22 cellular contexts compared by ENCODE assay signal in genomic region chr2:234751275-234751938, GRCh38.
DNase-seq lines count a peak whose midpoint lies in the region; ATAC-seq and TF ChIP-seq lines count a peak whose summit lies in the region.
"Had no signal": no experiment of that assay in that cellular context is flagged by ENCODE, and none has a peak within 500 bp of the region (broad histone marks: within the 10 kb centered on the region; RNA-seq: fewer than 3 reads in every experiment).

No MANE protein-coding gene starts in this region.

- DNase-seq in DMS53 (lab: John Stamatoyannopoulos, UW): peak; percentile 5
- no peak for DNase-seq in DMS53 treated with DMSO at 0.1 percent for 48 hours (lab: John Stamatoyannopoulos, UW; ENCODE audit: unreplicated experiment)
- no peak for DNase-seq in IMR-90
- DNase-seq in astrocyte of the hippocampus (ENCODE audit: low read depth, low spot score): peak; percentile 60
- no peak for DNase-seq in spleen
- DNase-seq: 8988T; activated CD4-positive, alpha-beta T cell treated with anti-CD3 and anti-CD28 coated beads, Interleukin-2, amount 10 ng/mL, durations not matched to agents 7 days and 5 days; activated effector memory CD4-positive, alpha-beta T cell treated with Interleukin-2 at 50 U/mL for 16 hours; Calu3; heart right ventricle; NCI-H1930; NCI-H510A; OCI-M1; right cardiac atrium; SIG-M5; upper lobe of right lung had no signal

- no peaks in the 10 kb centered on the region for H3K9me1 ChIP-seq in IMR-90 (ENCODE audit: insufficient read depth, low read length)

- WGBS in IMR-90 (ENCODE audit: extremely low coverage in 2 of 2, insufficient read length in 1 of 2), 2 experiments: no CpG with 5 or more reads among the region's 2 CpGs
- WGBS in liver: 76% methylated on average over 2 of the region's 2 CpGs
- 61 to 75% (median 68%) methylated on average over 2 of the region's 2 CpGs for WGBS in spleen, 5 donors
- WGBS in gastroesophageal sphincter (ENCODE audit: low coverage in 1 of 2), 2 donors: 64% methylated on average over 2 of the region's 2 CpGs; no CpG with 5 or more reads in 1 of the 2 donors

- dilution Hi-C loops in IMR-90 (cut with HindIII; ENCODE audit: low sequenced_read_pairs, unreplicated experiment): no loop called here

- intact Hi-C loops in IMR-90 (cut with micrococcal nuclease) (no loop called here), spleen (cut with DNase I; ENCODE audit: low total_unique reads) (no loop called here)

- H4K5ac ChIP-seq in IMR-90 (ENCODE audit: low read depth, low read length): no peak overlapping the region

- no peak overlapping the region for H3K4me3 ChIP-seq in IMR-90 (ENCODE audit: insufficient read depth, low read depth, low read length)
- H3K4me3 ChIP-seq in liver (ENCODE audit: low read depth in 1 of 3, low read length in 3 of 3): no peak overlapping the region
- H3K4me3 ChIP-seq in spleen: no peak overlapping the region
- H3K4me3 ChIP-seq in gastroesophageal sphincter: no peak overlapping the region
- H3K4me3 ChIP-seq: BLaER1 treated with 17β-estradiol and CSF1 and Interleukin-3, amounts not matched to agents 10 nM and 100 nM; body of pancreas; heart right ventricle; upper lobe of right lung had no signal

- H3K14ac ChIP-seq in IMR-90 (replicated peaks; ENCODE audit: low read depth, low read length): no peak overlapping the region

- H3K4ac ChIP-seq in IMR-90 (ENCODE audit: low read depth, low read length): no peak overlapping the region

- H3K4me2 ChIP-seq in IMR-90 (ENCODE audit: low read depth, low read length): no peak overlapping the region
- H3K4me2 ChIP-seq: BLaER1 treated with 17β-estradiol and CSF1 and Interleukin-3, amounts not matched to agents 10 nM and 100 nM had no signal

- TF ChIP-seq RAD21 in IMR-90 (IDR thresholded peaks at IDR 0.05; ENCODE audit: low read length): no peak
- TF ChIP-seq RAD21 in liver (IDR thresholded peaks at IDR 0.05): peak; percentile 50 to 61

- no peak overlapping the region for H2BK15ac ChIP-seq in IMR-90 (ENCODE audit: low read depth, low read length)

- no TSS peak for BruUV-seq in IMR-90 (replicated peaks; lab: Mats Ljungman, UMichigan)

- H2AK5ac ChIP-seq in IMR-90 (ENCODE audit: low read depth, low read length): no peak overlapping the region

- H2BK120ac ChIP-seq in IMR-90 (ENCODE audit: low read depth, low read length): 0 out of 2 replicates have a peak overlapping the region, but pooled peaks have one; percentile 24

- H3K9me3 ChIP-seq in IMR-90 (ENCODE audit: control insufficient read depth, insufficient read depth, low read length) (no peaks in the 10 kb centered on the region; the same call in 1 of the 2 replicates), liver (ENCODE audit: control insufficient read depth in 4 of 4, low read length in 3 of 4) (no peaks in the 10 kb centered on the region), spleen (peaks cover 0 to 3% (median 0%) of the 10 kb centered on the region in 8 donors), gastroesophageal sphincter (no peaks in the 10 kb centered on the region)
- H3K9me3 ChIP-seq: body of pancreas, heart right ventricle, upper lobe of right lung had no signal

- no peak overlapping the region for H3K56ac ChIP-seq in IMR-90 (ENCODE audit: extremely low read depth, insufficient read depth, low read length)

- no peak overlapping the region for H2BK20ac ChIP-seq in IMR-90 (ENCODE audit: low read depth, low read length)

- H3K36me3 ChIP-seq in IMR-90 (ENCODE audit: control insufficient read depth, insufficient read depth, low read length) (no peaks in the 10 kb centered on the region), liver (ENCODE audit: control insufficient read depth in 4 of 4, insufficient read depth in 3 of 4, low read depth in 1 of 4, low read length in 3 of 4) (no peaks in the 10 kb centered on the region), spleen (no peaks in the 10 kb centered on the region), gastroesophageal sphincter (no peaks in the 10 kb centered on the region)
- H3K36me3 ChIP-seq: BLaER1 treated with 17β-estradiol and CSF1 and Interleukin-3, amounts not matched to agents 10 nM and 100 nM; heart right ventricle; upper lobe of right lung had no signal

- H4K20me1 ChIP-seq in IMR-90 (ENCODE audit: insufficient read depth, low read length): no peaks in the 10 kb centered on the region
- H4K20me1 ChIP-seq: BLaER1 treated with 17β-estradiol and CSF1 and Interleukin-3, amounts not matched to agents 10 nM and 100 nM had no signal

- no peak overlapping the region for H2AK9ac ChIP-seq in IMR-90 (replicated peaks; ENCODE audit: low read depth, low read length, poor library complexity)

- H4K8ac ChIP-seq in IMR-90 (ENCODE audit: low read depth in 2 of 2, low read length in 2 of 2): no peak overlapping the region

- TF ChIP-seq CTCF in IMR-90 (conservative IDR thresholded peaks at IDR 0.05; ENCODE audit: low read depth, low read length) (no peak), liver (IDR thresholded peaks at IDR 0.05; ENCODE audit: low read depth, low read length, missing input control) (no peak), spleen (IDR thresholded peaks at IDR 0.05 in 8 of 11, conservative IDR thresholded peaks at IDR 0.05 in 3 of 11) (no peak), gastroesophageal sphincter (IDR thresholded peaks at IDR 0.05) (no peak)

- H3K4me1 ChIP-seq in IMR-90 (ENCODE audit: control insufficient read depth, insufficient read depth, low read length): peaks cover 15% of the 10 kb centered on the region
- no peaks in the 10 kb centered on the region for H3K4me1 ChIP-seq in liver (ENCODE audit: control insufficient read depth in 4 of 4, insufficient read depth in 4 of 4, low read length in 3 of 4)
- no peaks in the 10 kb centered on the region for H3K4me1 ChIP-seq in spleen
- H3K4me1 ChIP-seq in gastroesophageal sphincter: no peaks in the 10 kb centered on the region
- H3K4me1 ChIP-seq: BLaER1 treated with 17β-estradiol and CSF1 and Interleukin-3, amounts not matched to agents 10 nM and 100 nM; body of pancreas; heart right ventricle; upper lobe of right lung had no signal

- no peak for ATAC-seq in IMR-90 (ENCODE audit: low read depth)
- ATAC-seq in HG03571 (IDR thresholded peaks at IDR 0.05; ENCODE audit: unreplicated experiment): no peak
- ATAC-seq in gastroesophageal sphincter: no peak
- ATAC-seq: body of pancreas, heart right ventricle, right cardiac atrium, upper lobe of right lung had no signal

- H4K91ac ChIP-seq in IMR-90 (ENCODE audit: insufficient read depth, low read depth, low read length): no peak overlapping the region

- POLR2A ChIA-PET in IMR-90 (lab: Charles Lee; ENCODE audit: unreplicated experiment): no interaction called here

- CTCF ChIA-PET in IMR-90 (lab: Yijun Ruan, JAX): interaction anchor here (0.8 kb wide), 1 partner anchor 10 kb away, joined by 3 read pairs; no protein-coding TSS in a partner anchor

- in situ Hi-C loops in IMR-90 (cut with MboI; ENCODE audit: low sequenced_read_pairs): no loop called here

- H3K27me3 ChIP-seq in IMR-90 (ENCODE audit: control insufficient read depth, insufficient read depth, low read length) (no peaks in the 10 kb centered on the region), liver (ENCODE audit: control insufficient read depth in 4 of 4, insufficient read depth in 4 of 4, low read length in 3 of 4) (no peaks in the 10 kb centered on the region), spleen (replicated peaks in 1 of 7) (no peaks in the 10 kb centered on the region), gastroesophageal sphincter (no peaks in the 10 kb centered on the region)
- H3K27me3 ChIP-seq: BLaER1 treated with 17β-estradiol and CSF1 and Interleukin-3, amounts not matched to agents 10 nM and 100 nM; body of pancreas; heart right ventricle; upper lobe of right lung had no signal

- H2BK5ac ChIP-seq in IMR-90 (ENCODE audit: low read depth, low read length, poor library complexity, severe bottlenecking): no peak overlapping the region

- H3K27ac ChIP-seq in IMR-90 (ENCODE audit: insufficient read depth, low read length) (no peak overlapping the region), liver (ENCODE audit: low read depth in 1 of 2, low read length in 2 of 2) (no peak overlapping the region), spleen (no peak overlapping the region), gastroesophageal sphincter (no peak overlapping the region)
- H3K27ac ChIP-seq: BLaER1 treated with 17β-estradiol and CSF1 and Interleukin-3, amounts not matched to agents 10 nM and 100 nM; body of pancreas; heart right ventricle; HL-60; upper lobe of right lung had no signal

- no peak overlapping the region for H3K18ac ChIP-seq in IMR-90 (ENCODE audit: low read depth, low read length)

- no peaks in the 10 kb centered on the region for H3K79me1 ChIP-seq in IMR-90 (ENCODE audit: low read depth in 1 of 2, low read length in 2 of 2)

- H2AFZ ChIP-seq in IMR-90 (replicated peaks; ENCODE audit: low read length, poor library complexity): no peak overlapping the region

- TF ChIP-seq EP300 in gastroesophageal sphincter (IDR thresholded peaks at IDR 0.05): no peak

- H3K23ac ChIP-seq in IMR-90 (ENCODE audit: low read depth, low read length): no peak overlapping the region

- no peak for TF ChIP-seq POLR2A in IMR-90 (IDR thresholded peaks at IDR 0.05; ENCODE audit: low read depth, low read length)
- TF ChIP-seq POLR2A in spleen (IDR thresholded peaks at IDR 0.05): no peak
- no peak for TF ChIP-seq POLR2A in gastroesophageal sphincter (IDR thresholded peaks at IDR 0.05)

- H3K9ac ChIP-seq in IMR-90 (ENCODE audit: low read depth, low read length): no peak overlapping the region
- H3K9ac ChIP-seq in liver (ENCODE audit: low read depth in 1 of 2, low read length in 2 of 2): no peak overlapping the region
- H3K9ac ChIP-seq: BLaER1 treated with 17β-estradiol and CSF1 and Interleukin-3, amounts not matched to agents 10 nM and 100 nM had no signal

TF ChIP-seq in IMR-90, 13 proteins besides CTCF, POLR2A, EP300 and RAD21 (continues in another document):
- TF ChIP-seq SMC3 (IDR thresholded peaks at IDR 0.05; ENCODE audit: low read depth, low read length): no peak

TF ChIP-seq in liver, 16 proteins besides CTCF, POLR2A, EP300 and RAD21 (continues in another document):
- no peak for TF ChIP-seq GABPA (IDR thresholded peaks at IDR 0.05 in 1 of 2, conservative IDR thresholded peaks at IDR 0.05 in 1 of 2)
- no peak for TF ChIP-seq HNF4A (conservative IDR thresholded peaks at IDR 0.05)
- TF ChIP-seq FOXA1 (IDR thresholded peaks at IDR 0.05): no peak
- no peak for TF ChIP-seq NR2F2 (IDR thresholded peaks at IDR 0.05)
- TF ChIP-seq MAX (IDR thresholded peaks at IDR 0.05): no peak
- TF ChIP-seq TAF1 (conservative IDR thresholded peaks at IDR 0.05): no peak
- no peak for TF ChIP-seq SP1 (IDR thresholded peaks at IDR 0.05)

Comparison
In these comparisons a context has a peak if more than half of its experiments do, and no peak if none do; other contexts are left out.
1. DNase-seq: peak in DMS53 (single experiment) and astrocyte of the hippocampus (single experiment); none in DMS53 treated with DMSO at 0.1 percent for 48 hours (single experiment), IMR-90 (single experiment) and spleen (single experiment).